1 cellular context compared by ENCODE assay signal in genomic region chr11:44817207-44817944, GRCh38.
TF ChIP-seq lines count a peak whose summit lies in the region.

No MANE protein-coding gene starts in this region.

TF ChIP-seq in IMR-90, 13 proteins besides CTCF, POLR2A, EP300 and RAD21 (continued from another document):
- TF ChIP-seq USF2 (IDR thresholded peaks at IDR 0.05; ENCODE audit: low read depth, low read length): peak; percentile 73
